Comparison of ENCODE assay signal across 10 cellular contexts in the genomic region with DNA sequence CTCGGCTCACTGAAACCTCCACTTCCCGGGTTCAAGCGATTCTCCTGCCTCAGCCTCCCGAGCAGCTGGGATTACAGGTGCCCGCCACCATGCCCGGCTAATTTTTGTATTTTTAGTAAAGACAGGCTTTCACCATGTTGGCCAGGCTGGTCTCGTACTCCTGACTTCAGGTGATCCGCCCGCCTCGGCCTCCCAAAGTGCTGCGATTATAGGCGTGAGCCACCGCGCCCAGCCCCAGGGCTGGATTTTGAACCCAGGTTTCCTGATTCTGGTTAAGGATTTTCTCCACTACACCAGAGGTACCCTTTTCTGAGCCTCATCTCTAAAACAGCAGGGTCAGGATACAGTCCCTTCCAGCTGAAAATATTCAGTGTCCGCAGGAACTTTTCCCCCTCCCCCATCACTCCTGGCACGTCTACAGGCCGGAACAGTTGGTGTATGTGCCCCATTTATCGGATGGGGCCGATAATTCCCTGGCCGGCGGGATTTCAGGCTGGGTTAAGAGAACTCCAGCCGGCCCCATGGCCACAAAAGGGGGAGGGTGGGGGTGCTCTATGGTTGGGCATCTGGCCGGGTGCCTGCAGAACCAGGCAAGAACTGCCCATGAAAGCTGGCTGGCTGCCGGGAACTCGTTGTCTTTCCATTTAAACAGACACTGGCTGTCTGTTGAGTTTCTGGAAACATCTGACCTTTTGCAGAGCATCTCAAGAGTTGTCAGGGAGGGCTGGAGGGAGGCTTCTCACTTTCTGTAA. TPM values are rescaled to one million over a fixed set of nuclear protein-coding genes. Genes with fewer than 3 reads are reported as not detected.
DNase-seq lines count a peak whose midpoint lies in the region; ATAC-seq lines count a peak whose summit lies in the region.
"Had no signal": no experiment of that assay in that cellular context is flagged by ENCODE, and none has a peak within 500 bp of the region (broad histone marks: within the 10 kb centered on the region; RNA-seq: fewer than 3 reads in every experiment).

No MANE protein-coding gene starts in this region.

- DNase-seq in NCI-H2196 treated with DMSO at 0.1 percent for 48 hours (lab: John Stamatoyannopoulos, UW; ENCODE audit: unreplicated experiment) (peak; percentile 76), cerebellum (ENCODE audit: low spot score) (peak; percentile 44), left lobe of liver (ENCODE audit: low spot score) (peak; percentile 90), smooth muscle cell of the brain vasculature (ENCODE audit: low read depth, low spot score) (peak; percentile 58), H4 (ENCODE audit: low spot score) (no peak), A172 (ENCODE audit: low spot score) (no peak)
- DNase-seq: activated T-cell treated with anti-CD3 and anti-CD28 coated beads, Interleukin-2, amount 50 U/mL, for 1 hour; OCI-M1 had no signal

- peak; percentile 80 for ATAC-seq in left lobe of liver
- ATAC-seq in GM21737 (IDR thresholded peaks at IDR 0.05; ENCODE audit: unreplicated experiment), result no peak
- no peak for ATAC-seq in HG03378 (IDR thresholded peaks at IDR 0.05; ENCODE audit: unreplicated experiment)

RNA-seq across cellular contexts. Expression of a gene that starts 26.8 kb away (rescaled TPM):
- total RNA-seq in cerebellum (35.7 TPM), left lobe of liver (23.7 TPM)
- 13.5 and 18.9 TPM in 2 replicates for total RNA-seq in H4 (2014; rRNA removed; shearing (Covaris generic))
- 17.1 and 33.8 TPM in 2 replicates for total RNA-seq in A172 (2014; rRNA removed; shearing (Covaris generic))

RNA-seq across cellular contexts. Expression of a gene that starts 59.4 kb away (rescaled TPM):
- total RNA-seq in cerebellum, result 3.6 TPM
- total RNA-seq in left lobe of liver, result 44.1 TPM
- 36.7 and 39.0 TPM in 2 replicates for total RNA-seq in H4 (2014; rRNA removed; shearing (Covaris generic))
- 35.1 and 52.7 TPM in 2 replicates for total RNA-seq in A172 (2014; rRNA removed; shearing (Covaris generic))

RNA-seq across cellular contexts. Expression of a gene that starts 59.7 kb away (rescaled TPM):
- total RNA-seq in cerebellum (10.4 TPM), left lobe of liver (5.6 TPM)
- 3.1 and 3.6 TPM in 2 replicates for total RNA-seq in H4 (2014; rRNA removed; shearing (Covaris generic))
- total RNA-seq in A172 (2014; rRNA removed; shearing (Covaris generic)), result 4.8 and 5.7 TPM in 2 replicates

Comparison
In these comparisons a context has a peak if more than half of its experiments do, and no peak if none do; other contexts are left out.
1. DNase-seq: peak in NCI-H2196 treated with DMSO at 0.1 percent for 48 hours (single experiment), cerebellum (single experiment), left lobe of liver (single experiment) and smooth muscle cell of the brain vasculature (single experiment); none in H4 (single experiment) and A172 (single experiment).